In genomic region chr12:55724226-55724939, GRCh38 we compare ENCODE assay signal across 8 cellular contexts. TPM values are rescaled to one million over a fixed set of nuclear protein-coding genes. Genes with fewer than 3 reads are reported as not detected.
DNase-seq lines count a peak whose midpoint lies in the region; ATAC-seq and TF ChIP-seq lines count a peak whose summit lies in the region.

No MANE protein-coding gene starts in this region.

- peaks cover 5 to 81% (median 66%) of the 10 kb centered on the region in 4 donors for H3K4me1 ChIP-seq in tibial artery

- H3K27me3 ChIP-seq in tibial artery = no peaks in the 10 kb centered on the region

- H3K4me3 Mint-ChIP-seq in activated CD8-positive, alpha-beta T cell treated with anti-CD3 and anti-CD28 coated beads for 36 hours = no peak overlapping the region
- H3K4me3 Mint-ChIP-seq in natural killer cell = peak overlapping the region; percentile 30

- no peak overlapping the region for H3K4me3 ChIP-seq in tibial artery

- CTCF ChIA-PET in activated CD8-positive, alpha-beta T cell treated with anti-CD3 and anti-CD28 coated beads for 36 hours (lab: Charles Lee) = interaction anchor here (0.9 to 7.1 kb wide), 8 partner anchors 9 to 395 kb away, joined by 3 to 87 read pairs (median 6); partner anchors contain the start of gene BLOC1S1

- peaks cover 22% of the 10 kb centered on the region for H3K4me1 Mint-ChIP-seq in activated CD8-positive, alpha-beta T cell treated with anti-CD3 and anti-CD28 coated beads for 36 hours (ENCODE audit: low read depth)
- peaks cover 34 to 40% of the 10 kb centered on the region in 2 donors for H3K4me1 Mint-ChIP-seq in natural killer cell

- POLR2A ChIA-PET in activated CD8-positive, alpha-beta T cell treated with anti-CD3 and anti-CD28 coated beads for 36 hours (lab: Charles Lee) = interaction anchor here (0.9 to 1.9 kb wide), 2 partner anchors 13 to 14 kb away, joined by 4 to 6 read pairs; no protein-coding TSS in a partner anchor

- no peaks in the 10 kb centered on the region for H3K27me3 Mint-ChIP-seq in activated CD8-positive, alpha-beta T cell treated with anti-CD3 and anti-CD28 coated beads for 36 hours
- no peaks in the 10 kb centered on the region for H3K27me3 Mint-ChIP-seq in natural killer cell (ENCODE audit: low read depth in 2 of 2)

- intact Hi-C loops in activated CD8-positive, alpha-beta T cell treated with anti-CD3 and anti-CD28 coated beads for 36 hours (cut with micrococcal nuclease) = no loop called here
- intact Hi-C loops in natural killer cell (cut with micrococcal nuclease) = loop anchor here (1.0 kb wide), 1 partner anchor 14 kb away; no protein-coding TSS in a partner anchor
- intact Hi-C loops in tibial artery (cut with DNase I; ENCODE audit: low total_unique reads) = loop anchor here (5.0 kb wide), 1 partner anchor 42 kb away; a partner anchor contains a TSS

- peak overlapping the region; percentile 3 for H3K27ac Mint-ChIP-seq in activated CD8-positive, alpha-beta T cell treated with anti-CD3 and anti-CD28 coated beads for 36 hours
- peak overlapping the region; percentile 56 to 95 for H3K27ac Mint-ChIP-seq in natural killer cell

- DNase-seq in AG09319 (ENCODE audit: extremely low read depth, low read depth) (no peak), NCI-H524 treated with DMSO at 0.1 percent for 48 hours (lab: John Stamatoyannopoulos, UW) (peak; percentile 34), erythroblast (lab: John Stamatoyannopoulos, UW) (peak; percentile 78 to 83), natural killer cell (peak; percentile 66), tibial artery (peak; percentile 80 to 87)
- peak; percentile 90 for DNase-seq in activated CD8-positive, alpha-beta T cell treated with anti-CD3 and anti-CD28 coated beads for 36 hours

- H3K36me3 Mint-ChIP-seq in activated CD8-positive, alpha-beta T cell treated with anti-CD3 and anti-CD28 coated beads for 36 hours (ENCODE audit: low read depth) = peaks cover 6% of the 10 kb centered on the region
- peaks cover 10% of the 10 kb centered on the region for H3K36me3 Mint-ChIP-seq in natural killer cell

- H3K36me3 ChIP-seq in tibial artery = peaks cover 24 to 38% (median 35%) of the 10 kb centered on the region in 3 donors

- peak overlapping the region; percentile 58 to 98 for H3K27ac ChIP-seq in tibial artery

- no peaks in the 10 kb centered on the region for H3K9me3 ChIP-seq in tibial artery

- peak; percentile 68 for TF ChIP-seq CTCF in AG09319 (IDR thresholded peaks at IDR 0.05; ENCODE audit: low read depth, low read length)
- TF ChIP-seq CTCF in activated CD8-positive, alpha-beta T cell treated with anti-CD3 and anti-CD28 coated beads for 36 hours (IDR thresholded peaks at IDR 0.05) = peak; percentile 77
- TF ChIP-seq CTCF in natural killer cell (IDR thresholded peaks at IDR 0.05) = peak; percentile 61
- TF ChIP-seq CTCF in tibial artery (IDR thresholded peaks at IDR 0.05) = peak; percentile 64 to 69

- ATAC-seq in GM21529 (IDR thresholded peaks at IDR 0.05; ENCODE audit: unreplicated experiment) (peak; percentile 32), natural killer cell (peak; percentile 49 to 60 (median 49)), GM21367 (IDR thresholded peaks at IDR 0.05; ENCODE audit: unreplicated experiment) (no peak)
- peak; percentile 39 for ATAC-seq in activated CD8-positive, alpha-beta T cell treated with anti-CD3 and anti-CD28 coated beads for 36 hours

- H3K9me3 Mint-ChIP-seq in activated CD8-positive, alpha-beta T cell treated with anti-CD3 and anti-CD28 coated beads for 36 hours = no peaks in the 10 kb centered on the region
- H3K9me3 Mint-ChIP-seq in natural killer cell = no peaks in the 10 kb centered on the region

- TF ChIP-seq POLR2A in erythroblast (IDR thresholded peaks at IDR 0.05; ENCODE audit: low read length) = peak; percentile 33

RNA-seq across cellular contexts. Expression of gene RDH5, which starts 4.2 kb away (rescaled TPM):
- 1 to 10 TPM; 5.3 to 6.8 TPM for total RNA-seq in activated CD8-positive, alpha-beta T cell treated with anti-CD3 and anti-CD28 coated beads for 36 hours
- total RNA-seq in natural killer cell = 10 to 100 TPM in 2 of 3 donors, 1 to 10 TPM in 1; 9.6 to 19.0 (median 10.1) TPM

RNA-seq across cellular contexts. Expression of gene CD63, which starts 4.4 kb away (rescaled TPM):
- 100 to 1,000 TPM in 1 of 2 experiments, 10 to 100 TPM in 1; 99.6 to 101 TPM for total RNA-seq in activated CD8-positive, alpha-beta T cell treated with anti-CD3 and anti-CD28 coated beads for 36 hours
- 100 to 1,000 TPM; 296 to 441 (median 319) TPM for total RNA-seq in natural killer cell

RNA-seq across cellular contexts. Expression of gene BLOC1S1, which starts 8.5 kb away (rescaled TPM):
- 10 to 100 TPM; 79.0 to 84.6 TPM for total RNA-seq in activated CD8-positive, alpha-beta T cell treated with anti-CD3 and anti-CD28 coated beads for 36 hours
- total RNA-seq in natural killer cell = 10 to 100 TPM; 75.8 to 83.7 (median 81.0) TPM

RNA-seq across cellular contexts. Expression of gene ITGA7, which starts 16.7 kb away (rescaled TPM):
- 1 to 10 TPM; 4.3 to 4.8 TPM for total RNA-seq in activated CD8-positive, alpha-beta T cell treated with anti-CD3 and anti-CD28 coated beads for 36 hours
- 1 to 10 TPM; 2.8 to 4.6 (median 4.3) TPM for total RNA-seq in natural killer cell

RNA-seq across cellular contexts. Expression of gene GDF11, which starts 18.5 kb away (rescaled TPM):
- total RNA-seq in activated CD8-positive, alpha-beta T cell treated with anti-CD3 and anti-CD28 coated beads for 36 hours = 1 to 10 TPM; 7.4 to 9.3 TPM
- total RNA-seq in natural killer cell = 10 to 100 TPM in 2 of 3 donors, 1 to 10 TPM in 1; 9.2 to 12.1 (median 10.2) TPM
